Comparison of ENCODE assay signal across 8 cellular contexts in genomic region chr4:8428288-8429097, GRCh38. TPM values are rescaled to one million over a fixed set of nuclear protein-coding genes. Genes with fewer than 3 reads are reported as not detected.
DNase-seq lines count a peak whose midpoint lies in the region; ATAC-seq, FAIRE-seq and TF ChIP-seq lines count a peak whose summit lies in the region.

No MANE protein-coding gene starts in this region.

- H3K9me3 ChIP-seq in endodermal cell (ENCODE audit: control insufficient read depth, low read length), result peaks cover 42% of the 10 kb centered on the region

- H3K27ac Mint-ChIP-seq in endodermal cell, result peak overlapping the region; percentile 81

- peak; percentile 80 for DNase-seq in D721Med (ENCODE audit: insufficient read length, low spot score)
- DNase-seq in HTR-8/SVneo (ENCODE audit: insufficient read length, low spot score), result peak; percentile 91
- peak; percentile 58 for DNase-seq in NOMO-1 treated with dmso at 0.1 percent for 144 hours (lab: John Stamatoyannopoulos, UW; ENCODE audit: unreplicated experiment)
- DNase-seq in activated CD8-positive, alpha-beta memory T cell treated with anti-CD3 and anti-CD28 coated beads, Interleukin-2, amount 50 U/mL, for 24 hours (ENCODE audit: extremely low read depth), result peak; percentile 72
- DNase-seq in endodermal cell, result peak; percentile 98
- peak; percentile 95 for DNase-seq in midbrain (lab: John Stamatoyannopoulos, UW)
- peak; percentile 85 to 95 for DNase-seq in stimulated activated CD8-positive, alpha-beta memory T cell treated with anti-CD3 and anti-CD28 coated beads, Interleukin-2, amount 100 ng/mL, for 1 hour (ENCODE audit: low read depth in 2 of 2)

- peaks cover 42% of the 10 kb centered on the region for H3K36me3 Mint-ChIP-seq in endodermal cell (ENCODE audit: low read depth)

- H3K4me3 Mint-ChIP-seq in endodermal cell, result peak overlapping the region; percentile 87

- peak overlapping the region; percentile 98 for H3K9ac ChIP-seq in endodermal cell (ENCODE audit: extremely low read depth, low read length, poor library complexity, severe bottlenecking)

- 3 to 5% methylated on average over 18 to 56 of the region's 56 CpGs for WGBS in endodermal cell (ENCODE audit: insufficient coverage in 1 of 2, insufficient read length in 1 of 2), 2 experiments

- FAIRE-seq in D721Med (lab: Jason Lieb, UNC) (no peak), HTR-8/SVneo (lab: Jason Lieb, UNC) (peak; percentile 83)

- peaks cover 46% of the 10 kb centered on the region for H3K9me3 Mint-ChIP-seq in endodermal cell

- H3K27ac ChIP-seq in endodermal cell (ENCODE audit: low read depth, low read length), result peak overlapping the region; percentile 88

- no peak for TF ChIP-seq CTCF in D721Med (IDR thresholded peaks at IDR 0.05; ENCODE audit: insufficient read depth, missing control alignments)
- peak; percentile 61 for TF ChIP-seq CTCF in endodermal cell (conservative IDR thresholded peaks at IDR 0.05)

- no peaks in the 10 kb centered on the region for H3K4me1 ChIP-seq in endodermal cell (ENCODE audit: control insufficient read depth, insufficient read depth, low read length)

- H3K4me3 ChIP-seq in endodermal cell (ENCODE audit: low read length), result peak overlapping the region; percentile 96

- H3K36me3 ChIP-seq in endodermal cell (ENCODE audit: control insufficient read depth, insufficient read depth, low read length), result peaks cover 17% of the 10 kb centered on the region

- H3K4me1 Mint-ChIP-seq in endodermal cell, result peaks cover 17% of the 10 kb centered on the region

- peak; percentile 92 for ATAC-seq in GM21390 (IDR thresholded peaks at IDR 0.05; ENCODE audit: unreplicated experiment)

- H3K27me3 ChIP-seq in endodermal cell (ENCODE audit: control insufficient read depth, insufficient read depth, low read length, poor library complexity, severe bottlenecking), result no peaks in the 10 kb centered on the region

- no peaks in the 10 kb centered on the region for H3K27me3 Mint-ChIP-seq in endodermal cell (ENCODE audit: insufficient read depth)

RNA-seq across cellular contexts. Expression of gene ACOX3, which starts 12.0 kb away (rescaled TPM):
- 100 to 1,000 TPM in 1 of 2 donors, 10 to 100 TPM in 1; 55.1 to 146 TPM for total RNA-seq in endodermal cell
- polyA plus RNA-seq in endodermal cell (2013, experiment 1 of 2), result 23.7 TPM
- 23.1 TPM for polyA plus RNA-seq in endodermal cell (2013, experiment 2 of 2)

RNA-seq across cellular contexts. Expression of gene TRMT44, which starts 12.1 kb away (rescaled TPM):
- total RNA-seq in endodermal cell, result 100 to 1,000 TPM in 1 of 2 donors, 10 to 100 TPM in 1; 45.9 to 114 TPM
- 27.2 TPM for polyA plus RNA-seq in endodermal cell (2013, experiment 1 of 2)
- 32.3 TPM for polyA plus RNA-seq in endodermal cell (2013, experiment 2 of 2)

Comparison
In these comparisons a context has a peak if more than half of its experiments do, and no peak if none do; other contexts are left out.
1. Peak in every context shown above with its lines: DNase-seq, ATAC-seq, H3K4me3 ChIP-seq and H3K27ac ChIP-seq.